ENCODE assay signal across 10 cellular contexts in genomic region chr17:67478266-67479118, GRCh38.
DNase-seq lines count a peak whose midpoint lies in the region; ATAC-seq and TF ChIP-seq lines count a peak whose summit lies in the region.
"Had no signal": no experiment of that assay in that cellular context is flagged by ENCODE, and none has a peak within 500 bp of the region (broad histone marks: within the 10 kb centered on the region; RNA-seq: fewer than 3 reads in every experiment).

No MANE protein-coding gene starts in this region.

- no peak overlapping the region for H3K9ac ChIP-seq in mesendoderm (ENCODE audit: low read length)

- H3K56ac ChIP-seq in mesendoderm (ENCODE audit: low read length) = peak overlapping the region; percentile 15

- H3K9me3 ChIP-seq in breast epithelium (no peaks in the 10 kb centered on the region), thymus (ENCODE audit: control insufficient read depth) (no peaks in the 10 kb centered on the region), uterus (no peaks in the 10 kb centered on the region)

- H3K4me3 ChIP-seq in breast epithelium = no peak overlapping the region
- no peak overlapping the region for H3K4me3 ChIP-seq in mesendoderm (ENCODE audit: low read length)
- H3K4me3 ChIP-seq in thymus (ENCODE audit: low read length) = no peak overlapping the region
- no peak overlapping the region for H3K4me3 ChIP-seq in uterus

- H3K4me3 Mint-ChIP-seq in MCF 10A (ENCODE audit: unreplicated experiment) = no peak overlapping the region

- no peak overlapping the region for H2BK5ac ChIP-seq in mesendoderm (ENCODE audit: low read length)

- H3K4ac ChIP-seq in mesendoderm (ENCODE audit: low read depth, low read length) = no peak overlapping the region

- no peaks in the 10 kb centered on the region for H3K9me3 Mint-ChIP-seq in MCF 10A (ENCODE audit: unreplicated experiment)

- H3K27me3 ChIP-seq in breast epithelium (no peaks in the 10 kb centered on the region), mesendoderm (ENCODE audit: insufficient read depth, low read length, poor library complexity) (no peaks in the 10 kb centered on the region), thymus (ENCODE audit: control insufficient read depth, insufficient read depth) (no peaks in the 10 kb centered on the region), uterus (no peaks in the 10 kb centered on the region)

- TF ChIP-seq CTCF in MCF 10A (IDR thresholded peaks at IDR 0.05; ENCODE audit: unreplicated experiment) (no peak), breast epithelium (IDR thresholded peaks at IDR 0.05) (no peak), uterus (IDR thresholded peaks at IDR 0.05) (no peak)

- no peak overlapping the region for H4K5ac ChIP-seq in mesendoderm (ENCODE audit: low read length)

- TF ChIP-seq POLR2A in breast epithelium (IDR thresholded peaks at IDR 0.05) (no peak), uterus (IDR thresholded peaks at IDR 0.05) (no peak)

- H2AK5ac ChIP-seq in mesendoderm (ENCODE audit: low read length) = no peak overlapping the region

- DNase-seq in MCF 10A (ENCODE audit: unreplicated experiment) (no peak), breast epithelium (ENCODE audit: low spot score in 2 of 2) (no peak), anterior cingulate cortex (lab: John Stamatoyannopoulos, UW) (peak in 39 of 58 donors; percentile 17 to 94 (median 61)), mesendoderm (no peak), uterus (no peak), occipital lobe (lab: John Stamatoyannopoulos, UW) (no peak)
- DNase-seq: NCI-H446 treated with DMSO at 0.1 percent for 48 hours had no signal

- no peak overlapping the region for H3K18ac ChIP-seq in mesendoderm (ENCODE audit: low read length)

- H2BK120ac ChIP-seq in mesendoderm (ENCODE audit: low read depth, low read length) = no peak overlapping the region

- H3K79me2 ChIP-seq in mesendoderm (ENCODE audit: control insufficient read depth, insufficient read depth, low read length) = peaks cover 10% of the 10 kb centered on the region

- CTCF ChIA-PET in MCF 10A (lab: Yijun Ruan, JAX) = interaction anchor here (0.8 to 7.8 kb wide), 4 partner anchors 99 to 152 kb away, joined by 3 to 91 read pairs (median 5); partner anchors contain the start of gene PITPNC1

- BruUV-seq in MCF 10A (replicated peaks; lab: Mats Ljungman, UMichigan) = TSS peak; percentile 68

- H2BK15ac ChIP-seq in mesendoderm (replicated peaks; ENCODE audit: low read depth) = no peak overlapping the region

- H3K23ac ChIP-seq in mesendoderm (ENCODE audit: low read length) = no peak overlapping the region

- no peaks in the 10 kb centered on the region for H3K27me3 Mint-ChIP-seq in MCF 10A (ENCODE audit: insufficient read depth, unreplicated experiment)

- POLR2A ChIA-PET in MCF 10A (lab: Yijun Ruan, JAX) = no interaction called here

- WGBS in mesendoderm (ENCODE audit: extremely low coverage, insufficient coverage, low lambda C conversion rate) = no CpG with 5 or more reads among the region's 11 CpGs
- 89% methylated on average over 11 of the region's 11 CpGs for WGBS in thymus

- ATAC-seq in HG03521 (IDR thresholded peaks at IDR 0.05; ENCODE audit: unreplicated experiment) = no peak
- ATAC-seq: sciatic nerve had no signal

- no peak overlapping the region for H3K27ac ChIP-seq in breast epithelium
- no peak overlapping the region for H3K27ac ChIP-seq in mesendoderm (ENCODE audit: low read depth, low read length)
- H3K27ac ChIP-seq in thymus (ENCODE audit: low read depth) = peak overlapping the region; percentile 46
- H3K27ac ChIP-seq in uterus = peak overlapping the region in 1 of 2 donors; percentile 65

- H3K27ac Mint-ChIP-seq in MCF 10A (ENCODE audit: low read depth, unreplicated experiment) = peak overlapping the region; percentile 47

- no peaks in the 10 kb centered on the region for H3K36me3 Mint-ChIP-seq in MCF 10A (ENCODE audit: insufficient read depth, unreplicated experiment)

- peaks cover 17% of the 10 kb centered on the region for H3K79me1 ChIP-seq in mesendoderm (ENCODE audit: low read length)

- H3K4me1 ChIP-seq in breast epithelium = no peaks in the 10 kb centered on the region
- H3K4me1 ChIP-seq in mesendoderm (ENCODE audit: control insufficient read depth, low read depth, low read length) = peaks cover 2% of the 10 kb centered on the region
- peaks cover 14% of the 10 kb centered on the region for H3K4me1 ChIP-seq in thymus (ENCODE audit: control insufficient read depth, insufficient read depth, low read length)
- no peaks in the 10 kb centered on the region for H3K4me1 ChIP-seq in uterus

- H3K4me1 Mint-ChIP-seq in MCF 10A (ENCODE audit: insufficient read depth, unreplicated experiment) = peaks cover 26% of the 10 kb centered on the region

- no peaks in the 10 kb centered on the region for H3K36me3 ChIP-seq in breast epithelium
- no peaks in the 10 kb centered on the region for H3K36me3 ChIP-seq in mesendoderm (ENCODE audit: control insufficient read depth, insufficient read depth, low read length)
- H3K36me3 ChIP-seq in thymus (ENCODE audit: control insufficient read depth, insufficient read depth) = no peaks in the 10 kb centered on the region
- no peaks in the 10 kb centered on the region for H3K36me3 ChIP-seq in uterus

- intact Hi-C loops in MCF 10A (cut with micrococcal nuclease) (loop anchor here (5.0 kb wide), 1 partner anchor 209 kb away; no protein-coding TSS in a partner anchor), breast epithelium (cut with DNase I; ENCODE audit: low total_unique reads) (no loop called here), uterus (cut with DNase I; ENCODE audit: low total_unique reads) (no loop called here)

- H3K4me2 ChIP-seq in mesendoderm (ENCODE audit: low read length) = no peak overlapping the region

- no peak overlapping the region for H4K8ac ChIP-seq in mesendoderm (ENCODE audit: low read depth, low read length)

Comparison
In these comparisons a context has a peak if more than half of its experiments do, and no peak if none do; other contexts are left out.
1. DNase-seq: peak in anterior cingulate cortex (39 of 58); none in MCF 10A (single experiment), breast epithelium (0 of 2), mesendoderm (single experiment), uterus (0 of 2) and occipital lobe (single experiment).